8 cellular contexts compared by ENCODE assay signal in the genomic region with DNA sequence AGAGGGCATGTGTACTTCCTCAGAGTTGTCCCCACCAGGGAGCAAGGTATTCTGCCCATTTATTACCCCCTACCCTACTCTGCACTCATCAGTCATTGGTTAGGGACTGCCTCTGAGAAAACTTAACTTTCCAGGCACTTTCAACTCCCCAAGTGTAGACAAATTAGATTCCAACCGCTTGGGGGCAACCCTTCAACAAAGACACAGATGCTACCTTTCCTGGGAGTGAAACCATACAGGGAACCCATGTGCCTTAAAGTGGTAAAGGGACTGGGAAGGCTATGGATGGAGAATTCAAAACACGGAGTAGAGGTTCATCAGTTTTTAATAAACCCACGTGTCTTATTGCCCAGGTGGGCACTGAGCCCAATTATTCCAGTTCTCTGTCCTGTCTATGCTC. TPM values are rescaled to one million over a fixed set of nuclear protein-coding genes. Genes with fewer than 3 reads are reported as not detected.
DNase-seq lines count a peak whose midpoint lies in the region; ATAC-seq and TF ChIP-seq lines count a peak whose summit lies in the region.

No MANE protein-coding gene starts in this region.

- TF ChIP-seq CTCF in HFFc6 (IDR thresholded peaks at IDR 0.05) (peak; percentile 83), adrenal gland (IDR thresholded peaks at IDR 0.05) (peak; percentile 21 to 51 (median 48))

- no peak overlapping the region for H3K27ac ChIP-seq in adrenal gland

- DNase-seq in AG08395 (ENCODE audit: low spot score) (peak; percentile 53), HFFc6 (peak; percentile 52), adrenal gland (peak; percentile 20 to 60 (median 42)), inferior parietal cortex (ENCODE audit: extremely low spot score) (peak; percentile 57), NCI-H345 treated with DMSO at 0.1 percent for 48 hours (lab: John Stamatoyannopoulos, UW; ENCODE audit: unreplicated experiment) (no peak)
- no peak for DNase-seq in activated CD8-positive, alpha-beta memory T cell treated with anti-CD3 and anti-CD28 coated beads, Interleukin-2, amount 50 U/mL, for 48 hours

- H3K9me3 Mint-ChIP-seq in HFFc6: no peaks in the 10 kb centered on the region

- H3K27me3 Mint-ChIP-seq in HFFc6 (ENCODE audit: insufficient read depth): peaks cover 3% of the 10 kb centered on the region

- TF ChIP-seq POLR2A in adrenal gland (IDR thresholded peaks at IDR 0.05): no peak

- peaks cover 4% of the 10 kb centered on the region; the same call in 1 of the 2 replicates for H3K4me1 Mint-ChIP-seq in HFFc6 (ENCODE audit: low read depth)

- intact Hi-C loops in adrenal gland (cut with DNase I): loop anchor here in 1 of 2 donors (5.0 kb wide), 1 partner anchor 619 kb away; no protein-coding TSS in a partner anchor

- H3K36me3 ChIP-seq in adrenal gland (replicated peaks in 1 of 2): no peaks in the 10 kb centered on the region

- H3K27ac Mint-ChIP-seq in HFFc6: no peak overlapping the region

- 32 to 42% (median 40%) methylated on average over 3 of the region's 3 CpGs for WGBS in adrenal gland, 4 donors

- no peaks in the 10 kb centered on the region for H3K27me3 ChIP-seq in adrenal gland

- H3K36me3 Mint-ChIP-seq in HFFc6 (ENCODE audit: low read depth): no peaks in the 10 kb centered on the region

- no peaks in the 10 kb centered on the region for H3K9me3 ChIP-seq in adrenal gland (replicated peaks in 1 of 3)

- no peak overlapping the region for H3K4me3 Mint-ChIP-seq in HFFc6

- no peaks in the 10 kb centered on the region for H3K4me1 ChIP-seq in adrenal gland (replicated peaks in 1 of 2)

- no peak overlapping the region for H3K4me3 ChIP-seq in adrenal gland

- ATAC-seq in GM21737 (IDR thresholded peaks at IDR 0.05; ENCODE audit: unreplicated experiment) (no peak), HG02884 (IDR thresholded peaks at IDR 0.05; ENCODE audit: unreplicated experiment) (no peak)

RNA-seq across cellular contexts. Expression of a gene that starts 19.4 kb away (rescaled TPM):
- total RNA-seq in HFFc6 (2021; fragmentation: NEBNext Ultra II Directional; extraction: Animal tissue kit (Norgen Biotek cat#: 25700)): 10 to 100 TPM; 38.2 to 53.0 (median 47.2) TPM
- 10 to 100 TPM; 20.1 to 29.6 (median 25.5) TPM for total RNA-seq in adrenal gland
- polyA plus RNA-seq in adrenal gland: 10 to 100 TPM in 2 of 3 donors, 1 to 10 TPM in 1; 9.3 to 19.6 (median 10.7) TPM

Comparison
In these comparisons a context has a peak if more than half of its experiments do, and no peak if none do; other contexts are left out.
1. DNase-seq: peak in AG08395 (single experiment), HFFc6 (single experiment), adrenal gland (7 of 7) and inferior parietal cortex (single experiment); none in NCI-H345 treated with DMSO at 0.1 percent for 48 hours (single experiment) and activated CD8-positive, alpha-beta memory T cell treated with anti-CD3 and anti-CD28 coated beads, Interleukin-2, amount 50 U/mL, for 48 hours (single experiment).